ENCODE assay signal across 8 cellular contexts in the genomic region with DNA sequence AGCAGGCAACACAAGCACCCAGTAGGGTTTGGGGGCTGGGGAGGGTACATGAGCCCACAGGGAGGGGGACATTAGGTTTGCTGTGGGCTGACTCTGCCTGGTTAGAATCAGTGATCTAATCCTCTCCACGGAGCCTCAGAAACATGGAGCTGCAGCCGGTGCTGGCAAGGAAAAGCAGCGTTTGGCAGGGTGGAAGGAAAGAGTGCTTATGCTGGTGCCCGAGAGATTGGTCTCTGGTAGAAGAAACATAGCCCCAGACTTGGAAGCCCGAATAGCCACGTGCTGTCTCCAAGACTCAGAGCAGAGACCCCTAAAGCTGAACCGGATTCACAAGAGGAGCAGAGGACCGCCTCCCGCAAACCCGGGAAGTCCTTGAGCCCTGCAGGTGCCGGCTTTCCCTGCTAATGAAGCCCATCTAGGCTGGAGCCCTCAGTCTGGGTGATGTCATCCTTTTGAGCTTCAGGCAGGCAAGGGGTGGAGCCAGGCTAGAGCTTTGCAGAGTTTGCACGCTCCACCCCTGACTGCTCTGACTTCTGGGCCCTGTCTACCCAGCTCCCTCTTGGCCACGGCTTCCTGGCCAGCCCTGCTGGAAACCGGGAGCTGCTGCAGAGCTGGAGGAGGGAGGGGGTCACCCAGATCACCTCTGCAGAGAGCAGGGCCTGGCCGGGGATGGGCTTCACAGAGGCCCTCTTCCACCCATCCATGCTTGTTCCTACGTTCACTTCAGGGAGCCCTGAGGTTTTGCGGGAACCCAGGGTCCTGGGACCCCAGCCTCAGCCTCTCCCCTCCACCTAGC. TPM values are rescaled to one million over a fixed set of nuclear protein-coding genes. Genes with fewer than 3 reads are reported as not detected.
DNase-seq lines count a peak whose midpoint lies in the region; ATAC-seq lines count a peak whose summit lies in the region.

No MANE protein-coding gene starts in this region.

- no peak overlapping the region for H2BK15ac ChIP-seq in mesendoderm (replicated peaks; ENCODE audit: low read depth)

- peaks cover 12% of the 10 kb centered on the region for H3K4me1 ChIP-seq in mesendoderm (ENCODE audit: control insufficient read depth, low read depth, low read length)

- H3K4me3 ChIP-seq in mesendoderm (ENCODE audit: low read length): no peak overlapping the region

- no peak overlapping the region for H3K4ac ChIP-seq in mesendoderm (ENCODE audit: low read depth, low read length)

- H3K27ac ChIP-seq in mesendoderm (ENCODE audit: low read depth, low read length): no peak overlapping the region

- no CpG with 5 or more reads among the region's 17 CpGs for WGBS in mesendoderm (ENCODE audit: extremely low coverage, insufficient coverage, low lambda C conversion rate)

- no peaks in the 10 kb centered on the region for H3K27me3 ChIP-seq in mesendoderm (ENCODE audit: insufficient read depth, low read length, poor library complexity)

- no peaks in the 10 kb centered on the region for H3K79me1 ChIP-seq in mesendoderm (ENCODE audit: low read length)

- peak overlapping the region; percentile 73 for H3K56ac ChIP-seq in mesendoderm (ENCODE audit: low read length)

- H3K18ac ChIP-seq in mesendoderm (ENCODE audit: low read length): peak overlapping the region; percentile 2

- ATAC-seq in HG03457 (IDR thresholded peaks at IDR 0.05; ENCODE audit: unreplicated experiment): peak; percentile 67

- no peaks in the 10 kb centered on the region for H3K79me2 ChIP-seq in mesendoderm (ENCODE audit: control insufficient read depth, insufficient read depth, low read length)

- no peak overlapping the region for H3K23ac ChIP-seq in mesendoderm (ENCODE audit: low read length)

- DNase-seq in SIG-M5 treated with dmso at 0.1 percent for 504 hours (lab: John Stamatoyannopoulos, UW; ENCODE audit: unreplicated experiment) (peak; percentile 37), SIG-M5 (lab: John Stamatoyannopoulos, UW) (no peak), NCI-H69 (lab: John Stamatoyannopoulos, UW) (peak; percentile 98), activated T-cell treated with anti-CD3 and anti-CD28 coated beads for 24 hours (ENCODE audit: low read depth) (peak; percentile 56), epidermal melanocyte (ENCODE audit: insufficient read length, low spot score) (peak; percentile 64), mesendoderm (peak; percentile 98)
- DNase-seq in stimulated activated CD8-positive, alpha-beta memory T cell treated with anti-CD3 and anti-CD28 coated beads, Interleukin-12 subunit alpha, Interleukin-12 subunit beta, amount 100 ng/mL, for 4 hours (ENCODE audit: low read depth): peak; percentile 22

- no peak overlapping the region for H2AK5ac ChIP-seq in mesendoderm (ENCODE audit: low read length)

- no peaks in the 10 kb centered on the region for H3K36me3 ChIP-seq in mesendoderm (ENCODE audit: control insufficient read depth, insufficient read depth, low read length)

- H3K4me2 ChIP-seq in mesendoderm (ENCODE audit: low read length): peak overlapping the region; percentile 8

- no peak overlapping the region for H4K5ac ChIP-seq in mesendoderm (ENCODE audit: low read length)

- peak overlapping the region; percentile 34 for H3K9ac ChIP-seq in mesendoderm (ENCODE audit: low read length)

- H2BK120ac ChIP-seq in mesendoderm (ENCODE audit: low read depth, low read length): no peak overlapping the region

- no peak overlapping the region for H4K8ac ChIP-seq in mesendoderm (ENCODE audit: low read depth, low read length)

- no peak overlapping the region for H2BK5ac ChIP-seq in mesendoderm (ENCODE audit: low read length)

RNA-seq across cellular contexts. Expression of gene JAM3, which starts 35.0 kb away (rescaled TPM):
- 21.5 TPM for polyA plus RNA-seq in mesendoderm (2013, experiment 1 of 2)
- 21.3 TPM for polyA plus RNA-seq in mesendoderm (2013, experiment 2 of 2)
